ENCODE assay signal across 8 cellular contexts in the genomic region with DNA sequence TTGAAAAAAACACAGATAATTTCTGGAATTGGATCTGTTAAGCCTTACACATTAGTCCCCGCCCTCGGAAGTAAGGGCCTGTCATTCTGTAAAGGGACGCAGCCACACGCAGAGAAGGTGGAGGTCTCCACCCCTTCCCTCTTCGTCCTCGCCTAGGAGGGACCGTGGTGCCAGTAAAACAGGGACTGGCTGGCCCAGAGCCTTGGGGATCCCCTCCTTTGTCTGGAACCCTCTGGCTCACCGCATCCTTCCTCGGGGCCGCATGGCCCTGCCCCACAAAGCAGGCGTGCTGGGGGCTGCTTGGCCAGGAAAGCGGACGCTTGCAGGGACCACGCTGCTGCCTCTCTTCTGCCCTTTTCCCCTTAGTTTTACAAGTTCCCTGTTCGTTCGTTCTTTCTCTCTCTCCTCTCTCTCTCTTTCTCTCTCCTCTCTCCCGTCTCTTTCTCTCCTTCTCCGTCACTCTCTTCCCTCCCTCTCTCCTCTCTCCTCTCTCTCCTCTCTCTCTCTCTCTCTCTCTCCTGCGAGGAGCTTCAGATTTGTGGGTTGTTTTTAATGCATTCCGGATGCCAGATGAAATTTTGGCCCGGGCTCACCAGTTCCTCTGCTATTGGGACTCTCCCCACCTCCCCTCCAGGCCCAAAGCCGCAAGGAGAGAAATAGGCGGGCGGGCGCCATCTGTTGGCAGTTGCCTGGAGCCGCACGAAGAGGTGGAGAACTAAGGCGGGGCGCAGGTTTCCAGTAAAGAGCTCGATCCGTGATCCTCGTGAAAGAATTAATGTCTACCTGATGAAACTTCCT. TPM values are rescaled to one million over a fixed set of nuclear protein-coding genes. Genes with fewer than 3 reads are reported as not detected.
DNase-seq lines count a peak whose midpoint lies in the region; ATAC-seq and TF ChIP-seq lines count a peak whose summit lies in the region.

No MANE protein-coding gene starts in this region.

- H3K9ac ChIP-seq in fibroblast of lung (ENCODE audit: insufficient read depth, low read length), result peak overlapping the region; percentile 58

- CTCF ChIA-PET in OCI-LY7 (lab: Charles Lee; ENCODE audit: unreplicated experiment), result interaction anchor here (0.8 kb wide), 1 partner anchor 244 kb away, joined by 5 read pairs; no protein-coding TSS in a partner anchor

- peaks cover 10% of the 10 kb centered on the region for H3K4me1 ChIP-seq in OCI-LY7 (ENCODE audit: insufficient read depth, low read length, poor library complexity, severe bottlenecking)
- no peaks in the 10 kb centered on the region for H3K4me1 ChIP-seq in fibroblast of lung (ENCODE audit: control insufficient read depth, extremely low read depth, insufficient read depth, low read length)

- H3K27ac ChIP-seq in 22Rv1 (no peak overlapping the region), OCI-LY7 (ENCODE audit: low read depth, low read length, poor library complexity, severe bottlenecking) (no peak overlapping the region), fibroblast of lung (ENCODE audit: insufficient read depth, low read length) (peak overlapping the region; percentile 63)

- no peaks in the 10 kb centered on the region for H3K9me3 Mint-ChIP-seq in natural killer cell treated with Interleukin-12 subunit alpha and Interleukin-12 subunit beta and Interleukin-15 and Interleukin-18, amount 100 ng/mL, for 72 hours

- intact Hi-C loops in OCI-LY7 (cut with micrococcal nuclease; ENCODE audit: unreplicated experiment), result loop anchor here (2.0 kb wide), 1 partner anchor 246 kb away; no protein-coding TSS in a partner anchor

- DNase-seq in OCI-LY7 (ENCODE audit: low spot score) (peak; percentile 70), activated T-helper 1 cell treated with Interleukin-2 at 50 U/mL for 16 hours (ENCODE audit: low read depth) (peak; percentile 7), fibroblast of lung (ENCODE audit: low read depth in 2 of 2) (peak; percentile 91 to 96)
- DNase-seq in natural killer cell treated with Interleukin-12 subunit alpha and Interleukin-12 subunit beta and Interleukin-15 and Interleukin-18, amount 100 ng/mL, for 72 hours (ENCODE audit: low spot score), result peak; percentile 65
- DNase-seq in stimulated activated naive CD4-positive, alpha-beta T cell (lab: John Stamatoyannopoulos, UW), result peak in 5 of 6 experiments; percentile 23 to 57 (median 42)

- H4K20me1 ChIP-seq in OCI-LY7 (ENCODE audit: insufficient read depth, low read length) (no peaks in the 10 kb centered on the region), fibroblast of lung (ENCODE audit: control insufficient read depth, extremely low read depth, insufficient read depth, low read length) (no peaks in the 10 kb centered on the region)

- H3K36me3 ChIP-seq in OCI-LY7 (ENCODE audit: insufficient read depth, low read length) (no peaks in the 10 kb centered on the region), fibroblast of lung (ENCODE audit: control insufficient read depth, insufficient read depth, low read length) (no peaks in the 10 kb centered on the region)

- H3K36me3 Mint-ChIP-seq in natural killer cell treated with Interleukin-12 subunit alpha and Interleukin-12 subunit beta and Interleukin-15 and Interleukin-18, amount 100 ng/mL, for 72 hours, result no peaks in the 10 kb centered on the region

- H3K4me1 Mint-ChIP-seq in natural killer cell treated with Interleukin-12 subunit alpha and Interleukin-12 subunit beta and Interleukin-15 and Interleukin-18, amount 100 ng/mL, for 72 hours (ENCODE audit: low read depth in 2 of 2), result peaks cover 11 to 23% of the 10 kb centered on the region in 2 donors

- peak overlapping the region in 1 of 2 donors; percentile 54 for H3K27ac Mint-ChIP-seq in natural killer cell treated with Interleukin-12 subunit alpha and Interleukin-12 subunit beta and Interleukin-15 and Interleukin-18, amount 100 ng/mL, for 72 hours

- H3K79me2 ChIP-seq in OCI-LY7 (ENCODE audit: insufficient read depth, low read depth, low read length), result no peaks in the 10 kb centered on the region
- H3K79me2 ChIP-seq in fibroblast of lung (ENCODE audit: control insufficient read depth, insufficient read depth, low read length), result no peaks in the 10 kb centered on the region

- no peaks in the 10 kb centered on the region for H3K27me3 Mint-ChIP-seq in natural killer cell treated with Interleukin-12 subunit alpha and Interleukin-12 subunit beta and Interleukin-15 and Interleukin-18, amount 100 ng/mL, for 72 hours

- no TSS peak for BruUV-seq in OCI-LY7 (replicated peaks; lab: Mats Ljungman, UMichigan)

- H3K9me3 ChIP-seq in OCI-LY7 (ENCODE audit: low read length), result no peaks in the 10 kb centered on the region
- no peaks in the 10 kb centered on the region for H3K9me3 ChIP-seq in fibroblast of lung (ENCODE audit: control insufficient read depth, insufficient read depth, low read depth, low read length)

- no peaks in the 10 kb centered on the region for H3K27me3 ChIP-seq in fibroblast of lung (ENCODE audit: control insufficient read depth, insufficient read depth, low read length)

- peak overlapping the region; percentile 78 for H2AFZ ChIP-seq in OCI-LY7 (ENCODE audit: low read length)
- peak overlapping the region; percentile 60 for H2AFZ ChIP-seq in fibroblast of lung (ENCODE audit: low read length)

- POLR2A ChIA-PET in OCI-LY7 (lab: Charles Lee), result no interaction called here

- H3K4me3 Mint-ChIP-seq in natural killer cell treated with Interleukin-12 subunit alpha and Interleukin-12 subunit beta and Interleukin-15 and Interleukin-18, amount 100 ng/mL, for 72 hours, result no peak overlapping the region

- peak; percentile 94 for TF ChIP-seq CTCF in 22Rv1 (IDR thresholded peaks at IDR 0.05)
- TF ChIP-seq CTCF in OCI-LY7 (conservative IDR thresholded peaks at IDR 0.05; ENCODE audit: low read length), result peak; percentile 94
- TF ChIP-seq CTCF in fibroblast of lung (conservative IDR thresholded peaks at IDR 0.05 in 1 of 2, IDR thresholded peaks at IDR 0.05 in 1 of 2; ENCODE audit: low read depth in 1 of 2, low read length in 2 of 2), result peak; percentile 87 to 91

- H3K4me2 ChIP-seq in OCI-LY7 (ENCODE audit: low read length) (peak overlapping the region; percentile 60), fibroblast of lung (ENCODE audit: extremely low read depth, insufficient read depth, low read length) (peak overlapping the region; percentile 9)

- no peaks in the 10 kb centered on the region for H3K9me2 ChIP-seq in OCI-LY7 (ENCODE audit: insufficient read depth, low read length)

- ATAC-seq in GM18498 (IDR thresholded peaks at IDR 0.05; ENCODE audit: unreplicated experiment) (peak; percentile 82), HG03066 (IDR thresholded peaks at IDR 0.05; ENCODE audit: low read depth, unreplicated experiment) (peak; percentile 90)
- peak; percentile 76 to 81 for ATAC-seq in natural killer cell treated with Interleukin-12 subunit alpha and Interleukin-12 subunit beta and Interleukin-15 and Interleukin-18, amount 100 ng/mL, for 72 hours

- peak overlapping the region; percentile 25 for H3K4me3 ChIP-seq in OCI-LY7 (ENCODE audit: low read depth, low read length, poor library complexity, severe bottlenecking)
- H3K4me3 ChIP-seq in fibroblast of lung (replicated peaks in 1 of 4; ENCODE audit: control extremely low read depth in 1 of 4, insufficient read depth in 1 of 4, low read depth in 3 of 4, low read length in 4 of 4), result peak overlapping the region in 2 of 4 experiments; percentile 41 to 51

RNA-seq across cellular contexts. Expression of gene CDRT4, which starts 35.1 kb away (rescaled TPM):
- total RNA-seq in OCI-LY7 (2014; rRNA removed; shearing (Covaris generic)), result 0.31 and 1.7 TPM in 2 replicates
- 6.2 and 7.1 TPM in 2 replicates for total RNA-seq in OCI-LY7 (2022)
- total RNA-seq in fibroblast of lung, result 0.77 and 2.3 TPM in 2 replicates
- polyA plus RNA-seq in fibroblast of lung, result 0.19 and 0.49 TPM in 2 replicates
- 0.56 TPM in 1 of 2 replicates, not detected in the other for polyA plus RNA-seq in fibroblast of lung (2012)
- 4.2 and 4.9 TPM in 2 replicates for polyA minus RNA-seq in fibroblast of lung (ENCODE audit: low replicate concordance)
- 10 to 100 TPM in 1 of 2 donors, 1 to 10 TPM in 1; 8.3 to 34.0 TPM for total RNA-seq in natural killer cell treated with Interleukin-12 subunit alpha and Interleukin-12 subunit beta and Interleukin-15 and Interleukin-18, amount 100 ng/mL, for 72 hours

Comparison
In these comparisons a context has a peak if more than half of its experiments do, and no peak if none do; other contexts are left out.
1. DNase-seq: peak in every context shown above with its lines; median percentile 94 in fibroblast of lung; 70 in OCI-LY7; 65 in natural killer cell treated with Interleukin-12 subunit alpha and Interleukin-12 subunit beta and Interleukin-15 and Interleukin-18, amount 100 ng/mL, for 72 hours; 42 in stimulated activated naive CD4-positive, alpha-beta T cell; 7 in activated T-helper 1 cell treated with Interleukin-2 at 50 U/mL for 16 hours.